ENCODE assay signal across 14 cellular contexts in genomic region chr17:45384800-45385262, GRCh38. TPM values are rescaled to one million over a fixed set of nuclear protein-coding genes. Genes with fewer than 3 reads are reported as not detected.
A peak's percentile ranks its signal among the peaks of the same experiment; 100 is the strongest.
DNase-seq lines count a peak whose midpoint lies in the region; ATAC-seq and TF ChIP-seq lines count a peak whose summit lies in the region.
"Had no signal": no experiment of that assay in that cellular context is flagged by ENCODE, and none has a peak within 500 bp of the region (broad histone marks: within the 10 kb centered on the region; RNA-seq: fewer than 3 reads in every experiment).

No MANE protein-coding gene starts in this region.

- DNase-seq in body of pancreas = peak in 3 of 4 donors; percentile 19 to 39 (median 22)
- DNase-seq in right lobe of liver = peak in 2 of 3 donors; percentile 33 to 66
- DNase-seq in activated T-helper 2 cell treated with anti-CD3 and anti-CD28 coated beads, Interferon-gamma antibody, Interleukin-2, Interleukin-4, amounts not matched to agents 10 μg/mL and 5 μg/mL and 100 μg/mL, durations not matched to agents 14 hours and 24 hours and 36 hours (ENCODE audit: low spot score) = no peak
- DNase-seq in DMS153 (lab: John Stamatoyannopoulos, UW) = no peak
- no peak for DNase-seq in cortex of kidney (lab: John Stamatoyannopoulos, UW)

- H4K20me1 ChIP-seq in BLaER1 = peaks cover 12% of the 10 kb centered on the region

- peaks cover 4 to 7% (median 7%) of the 10 kb centered on the region in 3 donors for H3K4me1 Mint-ChIP-seq in IgD-negative memory B cell
- H3K4me1 Mint-ChIP-seq in activated T-helper 2 cell treated with anti-CD3 and anti-CD28 coated beads, Interferon-gamma antibody, Interleukin-2, Interleukin-4, amounts not matched to agents 10 μg/mL and 5 μg/mL and 100 μg/mL, durations not matched to agents 14 hours and 24 hours and 36 hours (ENCODE audit: low read depth) = peaks cover 22% of the 10 kb centered on the region

- H3K9me3 Mint-ChIP-seq in IgD-negative memory B cell = no peaks in the 10 kb centered on the region
- H3K9me3 Mint-ChIP-seq in activated T-helper 2 cell treated with anti-CD3 and anti-CD28 coated beads, Interferon-gamma antibody, Interleukin-2, Interleukin-4, amounts not matched to agents 10 μg/mL and 5 μg/mL and 100 μg/mL, durations not matched to agents 14 hours and 24 hours and 36 hours = no peaks in the 10 kb centered on the region
- H3K9me3 Mint-ChIP-seq: activated B cell treated with CpG ODN at 0.5 μM for 24 hours; natural killer cell treated with Interleukin-12 subunit alpha and Interleukin-12 subunit beta and Interleukin-15 and Interleukin-18, amount 100 ng/mL, for 72 hours had no signal

- no peak overlapping the region for H3K27ac ChIP-seq in BLaER1
- peak overlapping the region in 2 of 4 donors; percentile 13 to 50 for H3K27ac ChIP-seq in body of pancreas
- H3K27ac ChIP-seq in right lobe of liver = no peak overlapping the region
- H3K27ac ChIP-seq: colonic mucosa, epithelial cell of prostate, prostate gland had no signal

- H3K36me3 ChIP-seq in BLaER1 (no peaks in the 10 kb centered on the region), body of pancreas (replicated peaks in 1 of 2; ENCODE audit: insufficient read depth in 1 of 2, low read depth in 2 of 2) (no peaks in the 10 kb centered on the region), right lobe of liver (no peaks in the 10 kb centered on the region)
- H3K36me3 ChIP-seq: colonic mucosa, prostate gland had no signal

- no peak for TF ChIP-seq CTCF in body of pancreas (IDR thresholded peaks at IDR 0.05)
- no peak for TF ChIP-seq CTCF in right lobe of liver (IDR thresholded peaks at IDR 0.05)

- H3K4me3 Mint-ChIP-seq in IgD-negative memory B cell = no peak overlapping the region
- no peak overlapping the region for H3K4me3 Mint-ChIP-seq in activated T-helper 2 cell treated with anti-CD3 and anti-CD28 coated beads, Interferon-gamma antibody, Interleukin-2, Interleukin-4, amounts not matched to agents 10 μg/mL and 5 μg/mL and 100 μg/mL, durations not matched to agents 14 hours and 24 hours and 36 hours (ENCODE audit: low read depth)
- H3K4me3 Mint-ChIP-seq: activated B cell treated with CpG ODN at 0.5 μM for 24 hours; activated CD8-positive, alpha-beta memory T cell treated with anti-CD3 and anti-CD28 coated beads, Interleukin-2, amount 10 ng/mL, durations not matched to agents 7 days and 5 days; natural killer cell treated with Interleukin-12 subunit alpha and Interleukin-12 subunit beta and Interleukin-15 and Interleukin-18, amount 100 ng/mL, for 72 hours had no signal

- TF ChIP-seq POLR2A in body of pancreas (IDR thresholded peaks at IDR 0.05) (no peak), right lobe of liver (IDR thresholded peaks at IDR 0.05) (no peak)

- H3K27ac Mint-ChIP-seq in IgD-negative memory B cell = peak overlapping the region in 2 of 3 donors; percentile 23 to 83
- no peak overlapping the region for H3K27ac Mint-ChIP-seq in activated T-helper 2 cell treated with anti-CD3 and anti-CD28 coated beads, Interferon-gamma antibody, Interleukin-2, Interleukin-4, amounts not matched to agents 10 μg/mL and 5 μg/mL and 100 μg/mL, durations not matched to agents 14 hours and 24 hours and 36 hours
- H3K27ac Mint-ChIP-seq: activated B cell treated with CpG ODN at 0.5 μM for 24 hours; activated CD8-positive, alpha-beta memory T cell treated with anti-CD3 and anti-CD28 coated beads, Interleukin-2, amount 10 ng/mL, durations not matched to agents 7 days and 5 days had no signal

- H3K9me3 ChIP-seq in BLaER1 (no peaks in the 10 kb centered on the region), body of pancreas (no peaks in the 10 kb centered on the region), right lobe of liver (no peaks in the 10 kb centered on the region)
- H3K9me3 ChIP-seq: colonic mucosa, prostate gland had no signal

- peak; percentile 14 for ATAC-seq in body of pancreas
- peak; percentile 59 to 80 (median 68) for ATAC-seq in right lobe of liver
- no peak for ATAC-seq in HG02798 (IDR thresholded peaks at IDR 0.05; ENCODE audit: poor library complexity, unreplicated experiment)

- H3K4me2 ChIP-seq in BLaER1 = peak overlapping the region; percentile 87

- peaks cover 12% of the 10 kb centered on the region for H3K27me3 Mint-ChIP-seq in IgD-negative memory B cell
- H3K27me3 Mint-ChIP-seq in activated T-helper 2 cell treated with anti-CD3 and anti-CD28 coated beads, Interferon-gamma antibody, Interleukin-2, Interleukin-4, amounts not matched to agents 10 μg/mL and 5 μg/mL and 100 μg/mL, durations not matched to agents 14 hours and 24 hours and 36 hours (ENCODE audit: low read depth) = peaks cover 2% of the 10 kb centered on the region

- peaks cover 6% of the 10 kb centered on the region for H3K36me3 Mint-ChIP-seq in IgD-negative memory B cell
- no peaks in the 10 kb centered on the region for H3K36me3 Mint-ChIP-seq in activated T-helper 2 cell treated with anti-CD3 and anti-CD28 coated beads, Interferon-gamma antibody, Interleukin-2, Interleukin-4, amounts not matched to agents 10 μg/mL and 5 μg/mL and 100 μg/mL, durations not matched to agents 14 hours and 24 hours and 36 hours (ENCODE audit: low read depth)
- H3K36me3 Mint-ChIP-seq: activated CD8-positive, alpha-beta memory T cell treated with anti-CD3 and anti-CD28 coated beads, Interleukin-2, amount 10 ng/mL, durations not matched to agents 7 days and 5 days; natural killer cell treated with Interleukin-12 subunit alpha and Interleukin-12 subunit beta and Interleukin-15 and Interleukin-18, amount 100 ng/mL, for 72 hours had no signal

- H3K4me3 ChIP-seq in BLaER1 (no peak overlapping the region), body of pancreas (no peak overlapping the region), right lobe of liver (no peak overlapping the region)
- H3K4me3 ChIP-seq: colonic mucosa, prostate gland had no signal

- H3K4me1 ChIP-seq in BLaER1 (peaks cover 83% of the 10 kb centered on the region), body of pancreas (peaks cover 28% of the 10 kb centered on the region), right lobe of liver (peaks cover 0 to 10% (median 4%) of the 10 kb centered on the region in 4 donors)
- H3K4me1 ChIP-seq: colonic mucosa, prostate gland had no signal

- 62 to 78% methylated on average over 20 of the region's 20 CpGs for WGBS in body of pancreas, 2 donors
- 45% methylated on average over 12 of the region's 20 CpGs for WGBS in right lobe of liver (ENCODE audit: insufficient coverage, low coverage, low lambda C conversion rate, missing lambda C conversion rate)

- H3K27me3 ChIP-seq in BLaER1 = no peaks in the 10 kb centered on the region
- H3K27me3 ChIP-seq in body of pancreas = no peaks in the 10 kb centered on the region
- no peaks in the 10 kb centered on the region for H3K27me3 ChIP-seq in right lobe of liver
- H3K27me3 ChIP-seq: colonic mucosa had no signal

- intact Hi-C loops in body of pancreas (cut with DNase I) = loop anchor here (2.0 to 5.0 kb wide), 2 partner anchors 106 to 163 kb away; partner anchors contain the start of gene FMNL1
- intact Hi-C loops in right lobe of liver (cut with DNase I) = loop anchor here (5.0 to 10.0 kb wide), 3 partner anchors 60 to 160 kb away; partner anchors contain the start of gene FMNL1 (in 1 of the 2)
- intact Hi-C loops in activated T-helper 2 cell treated with anti-CD3 and anti-CD28 coated beads, Interferon-gamma antibody, Interleukin-2, Interleukin-4, amounts not matched to agents 10 μg/mL and 5 μg/mL and 100 μg/mL, durations not matched to agents 14 hours and 24 hours and 36 hours (cut with micrococcal nuclease) = loop anchor here (1.0 to 2.0 kb wide), 3 partner anchors 72 to 166 kb away; no protein-coding TSS in a partner anchor

- 0 out of 2 replicates have a peak overlapping the region, but pooled peaks have one; percentile 8 for H3K9ac ChIP-seq in BLaER1

RNA-seq across cellular contexts. Expression of gene ARHGAP27, which starts 47.8 kb away (rescaled TPM):
- 65.3 TPM for polyA plus RNA-seq in IgD-negative memory B cell
- 10 to 100 TPM; 12.7 to 35.3 TPM for total RNA-seq in body of pancreas
- 1 to 10 TPM; 4.9 to 9.3 (median 6.8) TPM for total RNA-seq in right lobe of liver
- 50.7 and 58.0 TPM in 2 replicates for total RNA-seq in activated T-helper 2 cell treated with anti-CD3 and anti-CD28 coated beads, Interferon-gamma antibody, Interleukin-2, Interleukin-4, amounts not matched to agents 10 μg/mL and 5 μg/mL and 100 μg/mL, durations not matched to agents 14 hours and 24 hours and 36 hours

Comparison
In these comparisons a context has a peak if more than half of its experiments do, and no peak if none do; other contexts are left out.
1. DNase-seq: peak in body of pancreas (3 of 4) and right lobe of liver (2 of 3); none in activated T-helper 2 cell treated with anti-CD3 and anti-CD28 coated beads, Interferon-gamma antibody, Interleukin-2, Interleukin-4, amounts not matched to agents 10 μg/mL and 5 μg/mL and 100 μg/mL, durations not matched to agents 14 hours and 24 hours and 36 hours (single experiment), DMS153 (single experiment) and cortex of kidney (single experiment).